ENCODE assay signal across 13 cellular contexts in the genomic region with DNA sequence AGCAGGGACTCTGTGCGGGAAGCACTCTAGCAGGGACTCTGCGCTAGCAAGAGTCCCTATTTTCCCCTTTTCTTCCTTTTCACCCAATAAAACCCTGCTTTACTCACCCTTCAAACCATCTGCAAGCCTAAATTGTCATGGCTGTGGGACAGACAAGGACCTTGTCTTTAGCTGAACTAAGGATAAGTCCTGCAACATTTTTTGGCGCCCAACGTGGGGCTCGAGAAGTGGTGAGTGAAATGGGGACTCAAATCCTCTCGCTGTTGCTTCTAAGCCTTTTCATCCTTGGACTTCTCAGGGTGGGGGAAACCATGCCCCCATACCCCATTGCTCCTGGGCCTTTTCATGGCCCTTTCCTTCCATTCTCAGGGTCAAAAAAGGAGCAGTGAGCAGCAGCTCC. TPM values are rescaled to one million over a fixed set of nuclear protein-coding genes. Genes with fewer than 3 reads are reported as not detected.
A peak's percentile ranks its signal among the peaks of the same experiment; 100 is the strongest.
DNase-seq lines count a peak whose midpoint lies in the region; ATAC-seq and TF ChIP-seq lines count a peak whose summit lies in the region.
"Had no signal": no experiment of that assay in that cellular context is flagged by ENCODE, and none has a peak within 500 bp of the region (broad histone marks: within the 10 kb centered on the region; RNA-seq: fewer than 3 reads in every experiment).

No MANE protein-coding gene starts in this region.

- H3K27ac ChIP-seq in mesendoderm (ENCODE audit: low read depth, low read length): no peak overlapping the region
- H3K27ac ChIP-seq: gastroesophageal sphincter, left ventricle myocardium inferior, ovary had no signal

- no peak overlapping the region for H3K4ac ChIP-seq in mesendoderm (ENCODE audit: low read depth, low read length)

- intact Hi-C loops in left colon (cut with DNase I, micrococcal nuclease): no loop called here

- H3K56ac ChIP-seq in mesendoderm (ENCODE audit: low read length): no peak overlapping the region

- H2AK5ac ChIP-seq in mesendoderm (ENCODE audit: low read length): no peak overlapping the region

- H3K23ac ChIP-seq in mesendoderm (ENCODE audit: low read length): no peak overlapping the region

- no peaks in the 10 kb centered on the region for H3K79me2 ChIP-seq in mesendoderm (ENCODE audit: control insufficient read depth, insufficient read depth, low read length)

- no peak overlapping the region for H3K4me2 ChIP-seq in mesendoderm (ENCODE audit: low read length)

- H2BK5ac ChIP-seq in mesendoderm (ENCODE audit: low read length): no peak overlapping the region

- no peak overlapping the region for H2BK15ac ChIP-seq in mesendoderm (replicated peaks; ENCODE audit: low read depth)

- no peaks in the 10 kb centered on the region for H3K79me1 ChIP-seq in mesendoderm (ENCODE audit: low read length)

- no peak overlapping the region for H3K18ac ChIP-seq in mesendoderm (ENCODE audit: low read length)

- no peak overlapping the region for H3K9ac ChIP-seq in mesendoderm (ENCODE audit: low read length)

- no peak overlapping the region for H2BK120ac ChIP-seq in mesendoderm (ENCODE audit: low read depth, low read length)

- TF ChIP-seq POLR2A in erythroblast (IDR thresholded peaks at IDR 0.05; ENCODE audit: low read length): no peak

- DNase-seq in HFF-Myc (ENCODE audit: extremely low read depth, low read depth) (peak; percentile 1), OCI-M1 (lab: John Stamatoyannopoulos, UW) (peak; percentile 4), erythroblast (lab: John Stamatoyannopoulos, UW) (peak; percentile 7 to 17), mesendoderm (peak; percentile 67), activated T-cell treated with anti-CD3 and anti-CD28 coated beads for 4 hours (no peak), left colon (no peak)
- DNase-seq: activated CD8-positive, alpha-beta T cell treated with anti-CD3 and anti-CD28 coated beads, Interleukin-2, amount 10 ng/mL, durations not matched to agents 7 days and 5 days; effector CD8-positive, alpha-beta T cell; left ventricle myocardium inferior; NCI-H446 treated with DMSO at 0.1 percent for 48 hours; ovary had no signal

- H4K5ac ChIP-seq in mesendoderm (ENCODE audit: low read length): no peak overlapping the region

- no peaks in the 10 kb centered on the region for H3K4me1 ChIP-seq in mesendoderm (ENCODE audit: control insufficient read depth, low read depth, low read length)
- H3K4me1 ChIP-seq: gastroesophageal sphincter, left ventricle myocardium inferior had no signal

- no peak for ATAC-seq in left colon
- ATAC-seq in GM21423 (IDR thresholded peaks at IDR 0.05; ENCODE audit: unreplicated experiment): no peak
- ATAC-seq: activated CD8-positive, alpha-beta T cell treated with anti-CD3 and anti-CD28 coated beads, Interleukin-2, amount 10 ng/mL, durations not matched to agents 7 days and 5 days; gastroesophageal sphincter had no signal

- no peak overlapping the region for H3K4me3 ChIP-seq in HFF-Myc (replicated peaks; ENCODE audit: low read depth, low read length)
- H3K4me3 ChIP-seq in mesendoderm (ENCODE audit: low read length): no peak overlapping the region
- H3K4me3 ChIP-seq: gastroesophageal sphincter, left ventricle myocardium inferior, ovary had no signal

- no peak overlapping the region for H4K8ac ChIP-seq in mesendoderm (ENCODE audit: low read depth, low read length)

- no CpG with 5 or more reads among the region's 6 CpGs for WGBS in mesendoderm (ENCODE audit: extremely low coverage, insufficient coverage, low lambda C conversion rate)

- H3K27me3 ChIP-seq in mesendoderm (ENCODE audit: insufficient read depth, low read length, poor library complexity): no peaks in the 10 kb centered on the region
- H3K27me3 ChIP-seq: gastroesophageal sphincter, ovary had no signal

- no peaks in the 10 kb centered on the region for H3K36me3 ChIP-seq in mesendoderm (ENCODE audit: control insufficient read depth, insufficient read depth, low read length)
- H3K36me3 ChIP-seq: gastroesophageal sphincter, ovary had no signal

- no peak for TF ChIP-seq CTCF in HFF-Myc (IDR thresholded peaks at IDR 0.05; ENCODE audit: low read depth, low read length, missing control alignments)

RNA-seq across cellular contexts. Expression of gene IMPG1, which starts 46.4 kb away (rescaled TPM):
- polyA plus RNA-seq in mesendoderm (2013, experiment 1 of 2): 0.21 TPM
- polyA plus RNA-seq in mesendoderm (2013, experiment 2 of 2): 0.17 TPM
- total RNA-seq in left colon: not detected
- total RNA-seq: activated CD8-positive, alpha-beta T cell treated with anti-CD3 and anti-CD28 coated beads, Interleukin-2, amount 10 ng/mL, durations not matched to agents 7 days and 5 days; left ventricle myocardium inferior; ovary had no signal
- polyA plus RNA-seq: ovary had no signal

Comparison
In these comparisons a context has a peak if more than half of its experiments do, and no peak if none do; other contexts are left out.
1. DNase-seq: peak in HFF-Myc (single experiment), OCI-M1 (single experiment), erythroblast (2 of 2) and mesendoderm (single experiment); none in activated T-cell treated with anti-CD3 and anti-CD28 coated beads for 4 hours (single experiment) and left colon (0 of 2).